In the genomic region with DNA sequence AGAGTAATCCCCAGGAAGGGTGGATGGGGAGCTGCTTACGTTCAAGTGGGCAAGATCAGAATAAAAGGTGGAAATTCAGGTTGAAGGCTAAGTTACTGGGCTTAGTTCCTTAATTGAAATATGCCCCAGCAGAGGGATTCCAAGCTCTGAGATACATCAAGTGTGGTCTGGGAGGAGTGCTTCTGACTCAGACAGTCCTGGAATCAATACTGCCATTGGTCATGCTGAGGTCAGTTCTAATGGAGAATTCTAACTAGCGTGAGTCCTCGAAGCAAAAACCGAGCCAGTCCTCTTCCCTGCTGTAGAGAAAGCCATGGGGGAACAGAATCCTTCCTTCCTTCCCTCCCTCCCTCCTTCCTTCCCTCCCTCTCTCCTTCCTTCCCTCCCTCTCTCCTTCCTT, we compare ENCODE assay signal across 24 cellular contexts. TPM values are rescaled to one million over a fixed set of nuclear protein-coding genes. Genes with fewer than 3 reads are reported as not detected.
"Had no signal": no experiment of that assay in that cellular context is flagged by ENCODE, and none has a peak within 500 bp of the region (broad histone marks: within the 10 kb centered on the region; RNA-seq: fewer than 3 reads in every experiment).

No MANE protein-coding gene starts in this region.

- DNase-seq: activated CD4-positive, alpha-beta T cell treated with anti-CD3 and anti-CD28 coated beads for 1 hour; activated T-cell treated with anti-CD3 and anti-CD28 coated beads, Interleukin-2, amount 50 U/mL, for 1 hour; brain microvascular endothelial cell; caudate nucleus; effector memory CD4-positive, alpha-beta T cell; head of caudate nucleus; hypothalamus; left cardiac atrium; mesenchymal stem cell; mucosa of descending colon; nephron progenitor cell; pancreas; psoas muscle; stimulated activated CD4-positive, alpha-beta T cell treated with anti-CD3 and anti-CD28 coated beads, Interleukin-4, amount 100 ng/mL, for 24 hours; stimulated activated naive CD4-positive, alpha-beta T cell treated with Interleukin-2 at 50 U/mL for 16 hours had no signal

- H3K27ac ChIP-seq: ascending aorta, brain microvascular endothelial cell, gastroesophageal sphincter, pancreas, psoas muscle, right atrium auricular region, upper lobe of left lung had no signal

- H3K36me3 ChIP-seq: ascending aorta, brain microvascular endothelial cell, gastroesophageal sphincter, pancreas, right atrium auricular region, upper lobe of left lung had no signal

- H3K9me3 ChIP-seq: ascending aorta, mucosa of descending colon, pancreas, psoas muscle had no signal

- H3K27me3 ChIP-seq: ascending aorta, brain microvascular endothelial cell, pancreas, right atrium auricular region, upper lobe of left lung had no signal

- H3K4me3 ChIP-seq: ascending aorta, gastroesophageal sphincter, mucosa of descending colon, pancreas, psoas muscle, right atrium auricular region, upper lobe of left lung had no signal

- H3K4me1 ChIP-seq: ascending aorta, gastroesophageal sphincter, pancreas, psoas muscle, right atrium auricular region, upper lobe of left lung had no signal

- ATAC-seq: activated naive CD4-positive, alpha-beta T cell treated with anti-CD3 and anti-CD28 coated beads, Interleukin-2, amount 50 U/mL, for 72 hours; activated T-helper 17 cell treated with anti-CD3 and anti-CD28 coated beads, Interleukin-2, amount 50 U/mL, for 72 hours; esophagus mucosa; gastroesophageal sphincter; left cardiac atrium; mucosa of descending colon; psoas muscle had no signal

RNA-seq across cellular contexts. Expression of gene NOS1, which starts 39.9 kb away (rescaled TPM):
- total RNA-seq: subcutaneous adipose tissue; T-helper 2 cell treated with Interferon-gamma antibody and Interleukin-4, amounts not matched to agents 100 ng/mL and 5 ng/mL, for 36 hours had no signal
